20 cellular contexts compared by ENCODE assay signal in genomic region chr10:132992433-132993215, GRCh38. TPM values are rescaled to one million over a fixed set of nuclear protein-coding genes. Genes with fewer than 3 reads are reported as not detected.
"Had no signal": no experiment of that assay in that cellular context is flagged by ENCODE, and none has a peak within 500 bp of the region (broad histone marks: within the 10 kb centered on the region; RNA-seq: fewer than 3 reads in every experiment).

No MANE protein-coding gene starts in this region.

- ATAC-seq: activated CD4-positive, CD25-positive, alpha-beta regulatory T cell treated with anti-CD3 and anti-CD28 coated beads, Interleukin-2, amount 50 U/mL, for 24 hours; activated CD8-positive, alpha-beta T cell treated with anti-CD3 and anti-CD28 coated beads for 36 hours; activated T-cell treated with anti-CD3 and anti-CD28 coated beads, Interleukin-2, amount 50 U/mL, for 72 hours had no signal

- H3K36me3 ChIP-seq: Peyer's patch had no signal

- H3K27ac ChIP-seq: KMS-11, Peyer's patch, RWPE1 had no signal

- H3K27me3 ChIP-seq: Peyer's patch had no signal

- H3K4me1 ChIP-seq: Peyer's patch had no signal

- H3K4me3 ChIP-seq: Peyer's patch had no signal

- DNase-seq: activated CD4-positive, alpha-beta T cell treated with anti-CD3 and anti-CD28 coated beads for 4 hours; activated CD8-positive, alpha-beta memory T cell treated with anti-CD3 and anti-CD28 coated beads, Interleukin-2, amount 50 U/mL, for 4 hours; activated CD8-positive, alpha-beta T cell treated with anti-CD3 and anti-CD28 coated beads for 36 hours; activated gamma-delta T cell treated with Interleukin-2 at 50 U/mL for 16 hours; activated naive CD4-positive, alpha-beta T cell treated with anti-CD3 and anti-CD28 coated beads, Interleukin-2, amount 10 ng/mL, durations not matched to agents 7 days and 5 days; activated naive CD8-positive, alpha-beta T cell treated with anti-CD3 and anti-CD28 coated beads for 36 hours; activated T-cell treated with anti-CD3 and anti-CD28 coated beads, Interleukin-2, amount 50 U/mL, for 72 hours; NCI-H1092; NCI-H1417 treated with DMSO at 0.1 percent for 48 hours; NCI-H1694; NCI-H2081; NCI-H446; NCI-H524; Peyer's patch; SHP77 treated with DMSO at 0.1 percent for 48 hours had no signal

- H3K9me3 ChIP-seq: Peyer's patch had no signal

RNA-seq across cellular contexts. Expression of gene CFAP46, which starts 50.3 kb away (rescaled TPM):
- total RNA-seq: activated T-helper 2 cell treated with anti-CD3 and anti-CD28 coated beads, Interferon-gamma antibody, Interleukin-2, Interleukin-4, amounts not matched to agents 10 μg/mL and 5 μg/mL and 100 μg/mL, durations not matched to agents 14 hours and 24 hours and 36 hours; Peyer's patch; SK-MEL-5 had no signal
